In genomic region chr19:35253316-35254286, GRCh38 we compare ENCODE assay signal across 1 cellular context.
TF ChIP-seq lines count a peak whose summit lies in the region.

No MANE protein-coding gene starts in this region.

TF ChIP-seq in GM23338, 12 proteins besides CTCF, POLR2A, EP300 and RAD21 (continued from another document):
- TF ChIP-seq NANOG (IDR thresholded peaks at IDR 0.05; ENCODE audit: borderline replicate concordance) (no peak), ZNF114 (CRISPR knock-in tag; IDR thresholded peaks at IDR 0.05) (no peak), ETS1 (IDR thresholded peaks at IDR 0.05) (no peak), STAT1 (IDR thresholded peaks at IDR 0.05; ENCODE audit: unreplicated experiment) (no peak), ZNF462 (CRISPR knock-in tag; IDR thresholded peaks at IDR 0.05) (no peak), EZH2 (IDR thresholded peaks at IDR 0.05; ENCODE audit: low read depth, unreplicated experiment) (no peak), EZH2phosphoT487 (IDR thresholded peaks at IDR 0.05; ENCODE audit: unreplicated experiment) (no peak)
